14 cellular contexts compared by ENCODE assay signal in the genomic region with DNA sequence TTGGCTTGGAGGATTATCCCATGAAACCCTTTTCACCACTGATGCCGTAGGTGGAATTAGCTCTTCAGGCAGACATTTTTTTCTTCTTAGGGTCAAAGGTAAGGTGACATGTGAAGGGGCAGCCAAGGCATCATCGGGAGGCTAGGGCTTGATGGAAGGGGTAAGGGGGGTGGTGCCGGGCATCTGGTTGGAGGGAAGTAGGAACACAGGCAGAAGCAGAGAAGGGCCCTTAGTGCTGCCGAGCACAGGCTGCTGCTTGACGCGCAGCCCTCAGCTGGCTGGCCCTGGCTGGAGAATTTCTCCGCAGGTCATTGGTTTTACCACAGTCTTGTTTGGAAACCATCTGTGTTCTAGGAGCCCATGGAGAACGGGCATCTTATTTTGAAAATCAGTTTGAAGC. TPM values are rescaled to one million over a fixed set of nuclear protein-coding genes. Genes with fewer than 3 reads are reported as not detected.
DNase-seq lines count a peak whose midpoint lies in the region; ATAC-seq and TF ChIP-seq lines count a peak whose summit lies in the region.
"Had no signal": no experiment of that assay in that cellular context is flagged by ENCODE, and none has a peak within 500 bp of the region (broad histone marks: within the 10 kb centered on the region; RNA-seq: fewer than 3 reads in every experiment).

No MANE protein-coding gene starts in this region.

- DNase-seq in NCI-H524 (lab: John Stamatoyannopoulos, UW): peak; percentile 55
- DNase-seq in NCI-H524 treated with DMSO at 0.1 percent for 48 hours (lab: John Stamatoyannopoulos, UW): no peak
- DNase-seq in SJCRH30: peak; percentile 57 to 68
- no peak for DNase-seq in mesendoderm
- no peak for DNase-seq in tibial artery
- no peak for DNase-seq in NOMO-1 treated with DMSO at 0.1 percent for 48 hours (lab: John Stamatoyannopoulos, UW; ENCODE audit: unreplicated experiment)
- no peak for DNase-seq in effector memory CD8-positive, alpha-beta T cell
- no peak for DNase-seq in medulla oblongata (ENCODE audit: extremely low spot score)
- DNase-seq: ACHN; activated CD8-positive, alpha-beta memory T cell treated with anti-CD3 and anti-CD28 coated beads, Interleukin-2, amount 50 U/mL, for 4 hours; foreskin melanocyte; Right ventricle myocardium superior had no signal

- H2AK5ac ChIP-seq in mesendoderm (ENCODE audit: low read length): no peak overlapping the region

- peak overlapping the region; percentile 84 for H3K27ac ChIP-seq in SJCRH30
- H3K27ac ChIP-seq in mesendoderm (ENCODE audit: low read depth, low read length): peak overlapping the region; percentile 57
- peak overlapping the region; percentile 62 to 78 for H3K27ac ChIP-seq in tibial artery
- H3K27ac ChIP-seq: HL-60 had no signal

- H3K4ac ChIP-seq in mesendoderm (ENCODE audit: low read depth, low read length): no peak overlapping the region

- no peak overlapping the region for H3K23ac ChIP-seq in mesendoderm (ENCODE audit: low read length)

- H3K4me3 Mint-ChIP-seq in effector memory CD8-positive, alpha-beta T cell: no peak overlapping the region

- H3K36me3 ChIP-seq in SJCRH30 (no peaks in the 10 kb centered on the region; the same call in 1 of the 2 replicates), mesendoderm (ENCODE audit: control insufficient read depth, insufficient read depth, low read length) (no peaks in the 10 kb centered on the region), tibial artery (no peaks in the 10 kb centered on the region)
- H3K36me3 ChIP-seq: upper lobe of left lung had no signal

- H3K4me3 ChIP-seq in SJCRH30 (peak overlapping the region; percentile 37), mesendoderm (ENCODE audit: low read length) (no peak overlapping the region), tibial artery (no peak overlapping the region)
- H3K4me3 ChIP-seq: upper lobe of left lung had no signal

- TF ChIP-seq CTCF in tibial artery (IDR thresholded peaks at IDR 0.05): no peak

- no peak overlapping the region for H2BK120ac ChIP-seq in mesendoderm (ENCODE audit: low read depth, low read length)

- no peaks in the 10 kb centered on the region for H3K79me1 ChIP-seq in mesendoderm (ENCODE audit: low read length)

- H3K4me2 ChIP-seq in mesendoderm (ENCODE audit: low read length): no peak overlapping the region

- H3K9ac ChIP-seq in mesendoderm (ENCODE audit: low read length): no peak overlapping the region

- no peak overlapping the region for H3K18ac ChIP-seq in mesendoderm (ENCODE audit: low read length)

- H3K9me3 ChIP-seq in SJCRH30 (replicated peaks) (no peaks in the 10 kb centered on the region), tibial artery (no peaks in the 10 kb centered on the region)
- H3K9me3 ChIP-seq: upper lobe of left lung had no signal

- no peaks in the 10 kb centered on the region for H3K27me3 Mint-ChIP-seq in effector memory CD8-positive, alpha-beta T cell

- intact Hi-C loops in tibial artery (cut with DNase I; ENCODE audit: low total_unique reads): loop anchor here (5.0 kb wide), 2 partner anchors 51 to 69 kb away; partner anchors contain the start of gene REV3L

- no peak overlapping the region for H2BK15ac ChIP-seq in mesendoderm (replicated peaks; ENCODE audit: low read depth)

- H3K36me3 Mint-ChIP-seq in effector memory CD8-positive, alpha-beta T cell (ENCODE audit: insufficient read depth): no peaks in the 10 kb centered on the region

- no peak overlapping the region for H2BK5ac ChIP-seq in mesendoderm (ENCODE audit: low read length)

- H3K56ac ChIP-seq in mesendoderm (ENCODE audit: low read length): no peak overlapping the region

- no CpG with 5 or more reads among the region's 8 CpGs for WGBS in mesendoderm (ENCODE audit: extremely low coverage, insufficient coverage, low lambda C conversion rate)

- H4K8ac ChIP-seq in mesendoderm (ENCODE audit: low read depth, low read length): no peak overlapping the region

- no peak overlapping the region for H4K5ac ChIP-seq in mesendoderm (ENCODE audit: low read length)

- H3K79me2 ChIP-seq in mesendoderm (ENCODE audit: control insufficient read depth, insufficient read depth, low read length): no peaks in the 10 kb centered on the region

- ATAC-seq in effector memory CD8-positive, alpha-beta T cell (replicated peaks): no peak

- no peaks in the 10 kb centered on the region for H3K27me3 ChIP-seq in SJCRH30
- H3K27me3 ChIP-seq in mesendoderm (ENCODE audit: insufficient read depth, low read length, poor library complexity): no peaks in the 10 kb centered on the region
- H3K27me3 ChIP-seq in tibial artery: no peaks in the 10 kb centered on the region
- H3K27me3 ChIP-seq: upper lobe of left lung had no signal

- H3K9me3 Mint-ChIP-seq in effector memory CD8-positive, alpha-beta T cell: no peaks in the 10 kb centered on the region

- H3K4me1 ChIP-seq in SJCRH30 (peaks cover 45% of the 10 kb centered on the region), mesendoderm (ENCODE audit: control insufficient read depth, low read depth, low read length) (peaks cover 24% of the 10 kb centered on the region), tibial artery (peaks cover 0 to 47% (median 29%) of the 10 kb centered on the region in 4 donors)

- no peak overlapping the region for H3K27ac Mint-ChIP-seq in effector memory CD8-positive, alpha-beta T cell

- peaks cover 0 to 2% of the 10 kb centered on the region in 2 donors for H3K4me1 Mint-ChIP-seq in effector memory CD8-positive, alpha-beta T cell (ENCODE audit: low read depth in 2 of 2)

RNA-seq across cellular contexts. Expression of gene TRAF3IP2, which starts 54.7 kb away (rescaled TPM):
- total RNA-seq in SJCRH30 (2014; rRNA removed; shearing (Covaris generic)): 41.2 and 43.6 TPM in 2 replicates
- polyA plus RNA-seq in mesendoderm (2013, experiment 1 of 2): 23.9 TPM
- 23.3 TPM for polyA plus RNA-seq in mesendoderm (2013, experiment 2 of 2)

Comparison
In these comparisons a context has a peak if more than half of its experiments do, and no peak if none do; other contexts are left out.
1. DNase-seq: peak in NCI-H524 (2 of 2) and SJCRH30 (2 of 2); none in NCI-H524 treated with DMSO at 0.1 percent for 48 hours (single experiment), mesendoderm (single experiment), tibial artery (0 of 2), NOMO-1 treated with DMSO at 0.1 percent for 48 hours (single experiment), effector memory CD8-positive, alpha-beta T cell (0 of 3) and medulla oblongata (single experiment).
2. Peak in every context shown above with its lines, with median percentiles within 50 percentile points of each other: H3K27ac ChIP-seq.